In genomic region chr17:72345083-72345482, GRCh38 we compare ENCODE assay signal across 20 cellular contexts.
A peak's percentile ranks its signal among the peaks of the same experiment; 100 is the strongest.
DNase-seq lines count a peak whose midpoint lies in the region; ATAC-seq, FAIRE-seq and TF ChIP-seq lines count a peak whose summit lies in the region.
"Had no signal": no experiment of that assay in that cellular context is flagged by ENCODE, and none has a peak within 500 bp of the region (broad histone marks: within the 10 kb centered on the region; RNA-seq: fewer than 3 reads in every experiment).

No MANE protein-coding gene starts in this region.

- POLR2A ChIA-PET in Panc1 (lab: Charles Lee): no interaction called here

- H3K27ac ChIP-seq in Panc1 (ENCODE audit: low read length) (0 out of 2 replicates have a peak overlapping the region, but pooled peaks have one; percentile 6), esophagus muscularis mucosa (replicated peaks in 1 of 4) (no peak overlapping the region)
- H3K27ac ChIP-seq: 22Rv1, BLaER1, HL-60 had no signal

- BruUV-seq in Panc1 (replicated peaks; lab: Mats Ljungman, UMichigan): no TSS peak

- peak; percentile 78 for FAIRE-seq in urothelium cell line (lab: Jason Lieb, UNC)
- FAIRE-seq: GM19239 had no signal

- CTCF ChIA-PET in Panc1 (lab: Charles Lee): interaction anchor here (0.6 kb wide), 1 partner anchor 89 kb away, joined by 5 read pairs; no protein-coding TSS in a partner anchor

- no peaks in the 10 kb centered on the region for H3K9me3 ChIP-seq in Panc1 (ENCODE audit: control insufficient read depth, insufficient read depth, low read depth, low read length)
- no peaks in the 10 kb centered on the region for H3K9me3 ChIP-seq in esophagus muscularis mucosa
- H3K9me3 ChIP-seq: BLaER1, Caco-2 had no signal

- H3K36me3 ChIP-seq in Panc1 (ENCODE audit: control insufficient read depth, insufficient read depth, low read length) (no peaks in the 10 kb centered on the region), esophagus muscularis mucosa (no peaks in the 10 kb centered on the region)
- H3K36me3 ChIP-seq: BLaER1 had no signal

- no peak for TF ChIP-seq EP300 in esophagus muscularis mucosa (IDR thresholded peaks at IDR 0.05)

- TF ChIP-seq CTCF in Panc1 (IDR thresholded peaks at IDR 0.05): no peak
- TF ChIP-seq CTCF in esophagus muscularis mucosa (IDR thresholded peaks at IDR 0.05): no peak

- no peak for TF ChIP-seq POLR2A in esophagus muscularis mucosa (IDR thresholded peaks at IDR 0.05; ENCODE audit: low read depth)

- 60% methylated on average over 1 of the region's 3 CpGs for WGBS in esophagus muscularis mucosa

- H3K4me3 ChIP-seq in Panc1 (ENCODE audit: low read depth in 2 of 2, low read length in 2 of 2) (no peak overlapping the region), esophagus muscularis mucosa (no peak overlapping the region)
- H3K4me3 ChIP-seq: BLaER1 had no signal

- peak; percentile 6 for DNase-seq in NCI-H82 (lab: John Stamatoyannopoulos, UW)
- DNase-seq in NCI-H82 treated with DMSO at 0.1 percent for 48 hours (lab: John Stamatoyannopoulos, UW; ENCODE audit: unreplicated experiment): no peak
- DNase-seq in Panc1 (ENCODE audit: low read depth, low spot score): no peak
- DNase-seq in left colon: no peak
- no peak for DNase-seq in urothelium cell line (ENCODE audit: low spot score)
- DNase-seq in esophagus muscularis mucosa (ENCODE audit: extremely low spot score): no peak
- no peak for DNase-seq in effector CD8-positive, alpha-beta T cell (lab: John Stamatoyannopoulos, UW)
- no peak for DNase-seq in activated naive CD4-positive, alpha-beta T cell (lab: John Stamatoyannopoulos, UW)
- DNase-seq: AML-193; Caco-2; CD8-positive, alpha-beta memory T cell; DND-41; GDM1; GOT3; H9; HFFc6 had no signal

- ATAC-seq in Panc1 (no peak), left colon (peak; percentile 85)

- H3K27me3 ChIP-seq in Panc1 (ENCODE audit: control insufficient read depth, insufficient read depth, low read length) (no peaks in the 10 kb centered on the region), esophagus muscularis mucosa (peaks cover 0 to 16% (median 0%) of the 10 kb centered on the region in 4 donors)
- H3K27me3 ChIP-seq: BLaER1 had no signal

- intact Hi-C loops in Panc1 (cut with micrococcal nuclease; ENCODE audit: unreplicated experiment) (no loop called here), left colon (cut with DNase I, micrococcal nuclease) (no loop called here), esophagus muscularis mucosa (cut with DNase I) (no loop called here)

- peaks cover 8% of the 10 kb centered on the region; the same call in 1 of the 2 replicates for H3K4me1 ChIP-seq in Panc1 (ENCODE audit: control insufficient read depth, insufficient read depth, low read length)
- no peaks in the 10 kb centered on the region for H3K4me1 ChIP-seq in esophagus muscularis mucosa
- H3K4me1 ChIP-seq: BLaER1 had no signal

- in situ Hi-C loops in Panc1 (cut with HindIII; ENCODE audit: low pct_unique_long_range_greater_than_20kb, low sequenced_read_pairs): no loop called here
